In genomic region chr1:89928506-89928905, GRCh38 we compare ENCODE assay signal across 19 cellular contexts.
DNase-seq lines count a peak whose midpoint lies in the region; ATAC-seq and TF ChIP-seq lines count a peak whose summit lies in the region.
"Had no signal": no experiment of that assay in that cellular context is flagged by ENCODE, and none has a peak within 500 bp of the region (broad histone marks: within the 10 kb centered on the region; RNA-seq: fewer than 3 reads in every experiment).

No MANE protein-coding gene starts in this region.

- no peak overlapping the region for H4K91ac ChIP-seq in IMR-90 (ENCODE audit: insufficient read depth, low read depth, low read length)

- no peak for DNase-seq in GM23338 (ENCODE audit: low spot score)
- DNase-seq in IMR-90, result no peak
- DNase-seq in kidney tubule cell (ENCODE audit: low spot score), result peak; percentile 28
- no peak for DNase-seq in progenitor cell of endocrine pancreas (ENCODE audit: low spot score, unreplicated experiment)
- DNase-seq in activated CD4-positive, alpha-beta memory T cell treated with anti-CD3 and anti-CD28 coated beads, Interleukin-2, amount 10 ng/mL, durations not matched to agents 7 days and 5 days, result no peak
- no peak for DNase-seq in hepatic stellate cell (ENCODE audit: low spot score)
- no peak for DNase-seq in amniotic stem cell (lab: John Stamatoyannopoulos, UW)
- DNase-seq: CD4-positive, alpha-beta memory T cell; H7; NCI-H1105 treated with DMSO at 0.1 percent for 48 hours; NCI-H1694; NCI-H2081 treated with DMSO at 0.1 percent for 48 hours; NCI-H446 treated with DMSO at 0.1 percent for 48 hours; NCI-H748 treated with DMSO at 0.1 percent for 48 hours; OCI-M1; SHP77 treated with DMSO at 0.1 percent for 48 hours had no signal

- no CpG with 5 or more reads among the region's 2 CpGs for WGBS in IMR-90 (ENCODE audit: extremely low coverage in 2 of 2, insufficient read length in 1 of 2), 2 experiments

- no peak for TF ChIP-seq POLR2A in IMR-90 (IDR thresholded peaks at IDR 0.05; ENCODE audit: low read depth, low read length)

- no peak overlapping the region for H3K4ac ChIP-seq in IMR-90 (ENCODE audit: low read depth, low read length)

- no peak overlapping the region for H4K5ac ChIP-seq in IMR-90 (ENCODE audit: low read depth, low read length)

- H3K27me3 ChIP-seq in GM23338 (ENCODE audit: insufficient read depth) (no peaks in the 10 kb centered on the region), IMR-90 (ENCODE audit: control insufficient read depth, insufficient read depth, low read length) (no peaks in the 10 kb centered on the region)
- H3K27me3 ChIP-seq: BLaER1 had no signal

- H3K4me1 ChIP-seq in GM23338 (ENCODE audit: insufficient read depth) (peaks cover 34% of the 10 kb centered on the region), IMR-90 (ENCODE audit: control insufficient read depth, insufficient read depth, low read length) (no peaks in the 10 kb centered on the region)

- no peak overlapping the region for H2AK9ac ChIP-seq in IMR-90 (replicated peaks; ENCODE audit: low read depth, low read length, poor library complexity)

- H3K9me3 ChIP-seq in IMR-90 (ENCODE audit: control insufficient read depth, insufficient read depth, low read length), result no peaks in the 10 kb centered on the region

- 0 out of 2 replicates have a peak, but pooled peaks cover 3% of the 10 kb centered on the region for H3K9me2 ChIP-seq in GM23338 (ENCODE audit: insufficient read depth)

- H3K9me3 Mint-ChIP-seq in GM23338 (peaks cover 16% of the 10 kb centered on the region; the same call in 2 of the 3 replicates), progenitor cell of endocrine pancreas (ENCODE audit: low read depth) (peaks cover 8% of the 10 kb centered on the region)
- H3K9me3 Mint-ChIP-seq in activated CD4-positive, alpha-beta memory T cell treated with anti-CD3 and anti-CD28 coated beads, Interleukin-2, amount 10 ng/mL, durations not matched to agents 7 days and 5 days, result peaks cover 2% of the 10 kb centered on the region

- H3K56ac ChIP-seq in IMR-90 (ENCODE audit: extremely low read depth, insufficient read depth, low read length), result no peak overlapping the region

- no peak overlapping the region for H2BK20ac ChIP-seq in IMR-90 (ENCODE audit: low read depth, low read length)

- peaks cover 7% of the 10 kb centered on the region for H3K27me3 Mint-ChIP-seq in GM23338 (ENCODE audit: insufficient read depth, low read depth, poor library complexity)
- no peaks in the 10 kb centered on the region for H3K27me3 Mint-ChIP-seq in progenitor cell of endocrine pancreas
- no peaks in the 10 kb centered on the region for H3K27me3 Mint-ChIP-seq in activated CD4-positive, alpha-beta memory T cell treated with anti-CD3 and anti-CD28 coated beads, Interleukin-2, amount 10 ng/mL, durations not matched to agents 7 days and 5 days
- H3K27me3 Mint-ChIP-seq: CD4-positive, alpha-beta memory T cell had no signal

- dilution Hi-C loops in IMR-90 (cut with HindIII; ENCODE audit: low sequenced_read_pairs, unreplicated experiment), result no loop called here

- no peak overlapping the region for H3K14ac ChIP-seq in IMR-90 (replicated peaks; ENCODE audit: low read depth, low read length)

- no peak overlapping the region for H3K9ac ChIP-seq in IMR-90 (ENCODE audit: low read depth, low read length)
- H3K9ac ChIP-seq: BLaER1 had no signal

- no peak overlapping the region for H3K18ac ChIP-seq in IMR-90 (ENCODE audit: low read depth, low read length)

- peak overlapping the region; percentile 94 for H3K27ac ChIP-seq in GM23338 (ENCODE audit: low read depth)
- H3K27ac ChIP-seq in IMR-90 (ENCODE audit: insufficient read depth, low read length), result no peak overlapping the region
- H3K27ac ChIP-seq: BLaER1 had no signal

- POLR2A ChIA-PET in IMR-90 (lab: Charles Lee; ENCODE audit: unreplicated experiment), result no interaction called here
- POLR2A ChIA-PET in activated CD4-positive, alpha-beta memory T cell treated with anti-CD3 and anti-CD28 coated beads, Interleukin-2, amount 10 ng/mL, durations not matched to agents 7 days and 5 days (lab: Charles Lee), result no interaction called here

- no peaks in the 10 kb centered on the region for H3K9me1 ChIP-seq in IMR-90 (ENCODE audit: insufficient read depth, low read length)

- intact Hi-C loops in IMR-90 (cut with micrococcal nuclease), result no loop called here

- CTCF ChIA-PET in IMR-90 (lab: Yijun Ruan, JAX), result no interaction called here
- CTCF ChIA-PET in activated CD4-positive, alpha-beta memory T cell treated with anti-CD3 and anti-CD28 coated beads, Interleukin-2, amount 10 ng/mL, durations not matched to agents 7 days and 5 days (lab: Charles Lee), result no interaction called here

- no peak overlapping the region for H4K8ac ChIP-seq in IMR-90 (ENCODE audit: low read depth in 2 of 2, low read length in 2 of 2)

- H2BK5ac ChIP-seq in IMR-90 (ENCODE audit: low read depth, low read length, poor library complexity, severe bottlenecking), result no peak overlapping the region

- 0 out of 2 replicates have a peak overlapping the region, but pooled peaks have one; percentile 13 for H2AK5ac ChIP-seq in IMR-90 (ENCODE audit: low read depth, low read length)

- peaks cover 13 to 20% of the 10 kb centered on the region in 2 experiments; a peak in 3 of 4 replicates for H3K79me1 ChIP-seq in IMR-90 (ENCODE audit: low read depth in 1 of 2, low read length in 2 of 2)

- ATAC-seq in GM23338 (no peak), IMR-90 (ENCODE audit: low read depth) (no peak), HG02981 (IDR thresholded peaks at IDR 0.05; ENCODE audit: unreplicated experiment) (no peak)
- ATAC-seq: SK-N-SH treated with all-trans-retinoic acid at 6 μM for 48 hours had no signal

- peaks cover 83% of the 10 kb centered on the region for H3K36me3 Mint-ChIP-seq in GM23338 (ENCODE audit: low read depth)
- H3K36me3 Mint-ChIP-seq in progenitor cell of endocrine pancreas (ENCODE audit: insufficient read depth), result peaks cover 43% of the 10 kb centered on the region
- peaks cover 17% of the 10 kb centered on the region for H3K36me3 Mint-ChIP-seq in activated CD4-positive, alpha-beta memory T cell treated with anti-CD3 and anti-CD28 coated beads, Interleukin-2, amount 10 ng/mL, durations not matched to agents 7 days and 5 days (ENCODE audit: low read depth)

- BruUV-seq in IMR-90 (replicated peaks; lab: Mats Ljungman, UMichigan), result no TSS peak

- H4K20me1 ChIP-seq in GM23338 (replicated peaks; ENCODE audit: insufficient read depth) (no peaks in the 10 kb centered on the region), IMR-90 (ENCODE audit: insufficient read depth, low read length) (no peaks in the 10 kb centered on the region)

- peaks cover 6% of the 10 kb centered on the region; the same call in 1 of the 2 replicates for H3K36me3 ChIP-seq in GM23338 (ENCODE audit: insufficient read depth)
- peaks cover 6% of the 10 kb centered on the region for H3K36me3 ChIP-seq in IMR-90 (ENCODE audit: control insufficient read depth, insufficient read depth, low read length)

- H3K27ac Mint-ChIP-seq in GM23338 (peak overlapping the region; percentile 89), progenitor cell of endocrine pancreas (peak overlapping the region; percentile 65)
- H3K27ac Mint-ChIP-seq in activated CD4-positive, alpha-beta memory T cell treated with anti-CD3 and anti-CD28 coated beads, Interleukin-2, amount 10 ng/mL, durations not matched to agents 7 days and 5 days, result no peak overlapping the region

- H3K79me2 ChIP-seq in GM23338 (replicated peaks; ENCODE audit: insufficient read depth), result no peaks in the 10 kb centered on the region; the same call in 1 of the 2 replicates

- no peak overlapping the region for H3K23ac ChIP-seq in IMR-90 (ENCODE audit: low read depth, low read length)

- no peaks in the 10 kb centered on the region for H3F3A ChIP-seq in GM23338 (replicated peaks; ENCODE audit: low read depth)

- in situ Hi-C loops in IMR-90 (cut with MboI; ENCODE audit: low sequenced_read_pairs), result no loop called here

- H2BK15ac ChIP-seq in IMR-90 (ENCODE audit: low read depth, low read length), result no peak overlapping the region

- H3K4me2 ChIP-seq in GM23338 (no peak overlapping the region), IMR-90 (ENCODE audit: low read depth, low read length) (no peak overlapping the region)
- H3K4me2 ChIP-seq: BLaER1 had no signal

- H2BK120ac ChIP-seq in IMR-90 (ENCODE audit: low read depth, low read length), result no peak overlapping the region

- H3K4me3 ChIP-seq in GM23338 (no peak overlapping the region), IMR-90 (ENCODE audit: insufficient read depth, low read depth, low read length) (no peak overlapping the region)
- H3K4me3 ChIP-seq: BLaER1 had no signal

- TF ChIP-seq RAD21 in IMR-90 (IDR thresholded peaks at IDR 0.05; ENCODE audit: low read length), result no peak

- no peak overlapping the region for H3K4me3 Mint-ChIP-seq in GM23338
- H3K4me3 Mint-ChIP-seq in progenitor cell of endocrine pancreas (ENCODE audit: low read depth), result no peak overlapping the region
- no peak overlapping the region for H3K4me3 Mint-ChIP-seq in activated CD4-positive, alpha-beta memory T cell treated with anti-CD3 and anti-CD28 coated beads, Interleukin-2, amount 10 ng/mL, durations not matched to agents 7 days and 5 days
- H3K4me3 Mint-ChIP-seq: CD4-positive, alpha-beta memory T cell had no signal

- H3K4me1 Mint-ChIP-seq in GM23338 (peaks cover 49% of the 10 kb centered on the region), progenitor cell of endocrine pancreas (ENCODE audit: low read depth) (peaks cover 14% of the 10 kb centered on the region)
- no peaks in the 10 kb centered on the region for H3K4me1 Mint-ChIP-seq in activated CD4-positive, alpha-beta memory T cell treated with anti-CD3 and anti-CD28 coated beads, Interleukin-2, amount 10 ng/mL, durations not matched to agents 7 days and 5 days

- TF ChIP-seq CTCF in GM23338 (conservative IDR thresholded peaks at IDR 0.05; ENCODE audit: low read depth in 2 of 2) (no peak), IMR-90 (conservative IDR thresholded peaks at IDR 0.05; ENCODE audit: low read depth, low read length) (no peak), progenitor cell of endocrine pancreas (IDR thresholded peaks at IDR 0.05; ENCODE audit: unreplicated experiment) (no peak)

- H2AFZ ChIP-seq in GM23338, result no peak overlapping the region
- no peak overlapping the region for H2AFZ ChIP-seq in IMR-90 (replicated peaks; ENCODE audit: low read length, poor library complexity)

TF ChIP-seq in GM23338, 12 proteins besides CTCF, POLR2A, EP300 and RAD21 (continues in another document):
- TF ChIP-seq EZH2 (IDR thresholded peaks at IDR 0.05; ENCODE audit: low read depth, unreplicated experiment) (no peak), EZH2phosphoT487 (IDR thresholded peaks at IDR 0.05; ENCODE audit: unreplicated experiment) (no peak), NANOG (IDR thresholded peaks at IDR 0.05; ENCODE audit: borderline replicate concordance) (no peak), CREB1 (CRISPR knock-in tag; IDR thresholded peaks at IDR 0.05; ENCODE audit: low read depth) (no peak)

TF ChIP-seq in IMR-90, 13 proteins besides CTCF, POLR2A, EP300 and RAD21 (continues in another document):
- no peak for TF ChIP-seq CEBPB (IDR thresholded peaks at IDR 0.05; ENCODE audit: low read depth, low read length)
- TF ChIP-seq CHD1 (IDR thresholded peaks at IDR 0.05; ENCODE audit: low read depth, low read length), result no peak
- TF ChIP-seq RFX5 (IDR thresholded peaks at IDR 0.05; ENCODE audit: low read depth, low read length), result no peak
- TF ChIP-seq BHLHE40 (IDR thresholded peaks at IDR 0.05; ENCODE audit: low read depth, low read length), result no peak
- no peak for TF ChIP-seq FOS (IDR thresholded peaks at IDR 0.05; ENCODE audit: low read depth, low read length)
- no peak for TF ChIP-seq MAFK (IDR thresholded peaks at IDR 0.05; ENCODE audit: low read depth, low read length)
